20 cellular contexts compared by ENCODE assay signal in genomic region chr13:75010941-75011340, GRCh38.
"Had no signal": no experiment of that assay in that cellular context is flagged by ENCODE, and none has a peak within 500 bp of the region (broad histone marks: within the 10 kb centered on the region; RNA-seq: fewer than 3 reads in every experiment).

No MANE protein-coding gene starts in this region.

- ATAC-seq: effector memory CD8-positive, alpha-beta T cell; heart right ventricle; left cardiac atrium; left lung; mucosa of descending colon; natural killer cell treated with Interleukin-12 subunit alpha and Interleukin-12 subunit beta and Interleukin-15 and Interleukin-18, amount 100 ng/mL, for 72 hours; pancreas; right lobe of liver; stimulated activated naive B cell treated with anti-CD40 and anti-IgM and Interleukin-4, amounts not matched to agents 10 μg/mL and 1 μg/mL and 100 μg/mL, for 72 hours had no signal

- DNase-seq: effector memory CD8-positive, alpha-beta T cell; erythroblast; esophagus squamous epithelium; foreskin melanocyte; glutamatergic neuron; heart right ventricle; hippocampal formation; left cardiac atrium; left lung; mesenchymal stem cell; mucosa of descending colon; naive B cell; pancreas; right lobe of liver; small intestine; stimulated activated CD4-positive, alpha-beta T cell treated with anti-CD3 and anti-CD28 coated beads, Interleukin-15, amount 100 ng/mL, for 24 hours; stimulated activated CD4-positive, alpha-beta T cell treated with anti-CD3 and anti-CD28 coated beads, Interleukin-2, amount 100 ng/mL, for 48 hours; stimulated activated naive B cell treated with anti-CD40 and anti-IgM and Interleukin-4, amounts not matched to agents 10 μg/mL and 1 μg/mL and 100 μg/mL, for 72 hours; upper lobe of left lung had no signal
